ENCODE assay signal across 8 cellular contexts in the genomic region with DNA sequence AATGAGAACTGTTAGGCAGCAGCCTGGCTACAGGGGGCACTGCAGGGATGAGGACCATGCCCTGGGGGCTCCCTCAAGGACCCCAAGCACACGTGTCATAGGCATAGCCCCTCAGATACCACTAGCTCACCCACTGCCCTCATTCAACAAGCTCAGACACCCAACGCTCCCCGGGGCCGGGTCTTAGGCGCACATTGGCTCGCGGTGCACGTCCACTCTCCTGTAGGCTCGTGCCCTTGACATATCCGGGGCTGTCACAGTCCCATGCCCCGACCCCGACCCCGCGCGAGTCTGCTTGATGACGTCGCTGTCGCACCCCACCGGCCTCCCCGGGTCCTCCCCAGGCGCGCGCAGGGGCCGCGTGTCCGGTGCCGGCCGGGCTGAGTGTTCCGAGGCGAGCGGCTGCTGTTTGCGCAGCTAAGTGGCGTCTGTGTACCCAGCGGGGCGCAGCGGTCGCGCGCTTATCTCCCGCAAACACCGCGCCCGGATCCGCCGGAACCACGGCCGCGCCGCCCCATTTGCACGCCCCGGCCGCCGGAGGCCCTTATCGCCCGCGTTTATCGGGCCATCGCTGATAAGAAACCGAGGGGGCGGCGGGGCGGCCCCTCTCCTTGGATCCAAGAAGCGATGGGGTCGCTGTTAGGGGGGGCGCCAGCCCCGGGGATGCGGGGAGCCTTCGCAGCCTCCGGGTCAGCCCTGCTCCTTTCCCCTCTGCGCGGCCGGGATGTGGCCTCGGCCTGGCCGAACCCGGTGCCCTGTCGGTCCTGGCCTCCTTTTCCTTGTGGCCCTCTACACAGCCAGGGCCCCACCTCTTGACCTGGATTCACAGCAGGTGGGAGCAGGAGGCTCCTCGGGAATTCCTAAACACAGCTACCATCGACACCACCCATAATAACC. TPM values are rescaled to one million over a fixed set of nuclear protein-coding genes. Genes with fewer than 3 reads are reported as not detected.
A peak's percentile ranks its signal among the peaks of the same experiment; 100 is the strongest.
DNase-seq lines count a peak whose midpoint lies in the region; ATAC-seq lines count a peak whose summit lies in the region.

No MANE protein-coding gene starts in this region.

- intact Hi-C loops in activated T-helper 1 cell treated with anti-CD3 and anti-CD28 coated beads, Interleukin-12 subunit alpha, Interleukin-12 subunit beta, Interleukin-2, Interleukin-4 antibody, amounts not matched to agents 30 ng/mL and 10 ng/mL and 1 ng/mL, durations not matched to agents 14 hours and 24 hours and 36 hours (cut with micrococcal nuclease) = no loop called here

- no peak overlapping the region for H3K9ac ChIP-seq in iPS-18a (ENCODE audit: low read length)

- no peaks in the 10 kb centered on the region for H3K9me3 Mint-ChIP-seq in activated T-helper 17 cell treated with anti-CD3 and anti-CD28 coated beads, Interleukin-2, amount 50 U/mL, for 72 hours
- no peaks in the 10 kb centered on the region for H3K9me3 Mint-ChIP-seq in stimulated activated effector memory CD8-positive, alpha-beta T cell treated with anti-CD3 and anti-CD28 coated beads, Interleukin-12 subunit alpha, Interleukin-12 subunit beta, amount 100 ng/mL, for 72 hours
- no peaks in the 10 kb centered on the region for H3K9me3 Mint-ChIP-seq in activated T-helper 1 cell treated with anti-CD3 and anti-CD28 coated beads, Interleukin-12 subunit alpha, Interleukin-12 subunit beta, Interleukin-2, Interleukin-4 antibody, amounts not matched to agents 30 ng/mL and 10 ng/mL and 1 ng/mL, durations not matched to agents 14 hours and 24 hours and 36 hours

- peak; percentile 3 for ATAC-seq in activated T-helper 17 cell treated with anti-CD3 and anti-CD28 coated beads, Interleukin-2, amount 50 U/mL, for 72 hours (replicated peaks)
- ATAC-seq in stimulated activated effector memory CD8-positive, alpha-beta T cell treated with anti-CD3 and anti-CD28 coated beads, Interleukin-12 subunit alpha, Interleukin-12 subunit beta, amount 100 ng/mL, for 72 hours = peak; percentile 39
- ATAC-seq in GM19324 (IDR thresholded peaks at IDR 0.05; ENCODE audit: low FRiP score, unreplicated experiment) = no peak

- H3K27me3 Mint-ChIP-seq in activated T-helper 17 cell treated with anti-CD3 and anti-CD28 coated beads, Interleukin-2, amount 50 U/mL, for 72 hours = peaks cover 33% of the 10 kb centered on the region
- H3K27me3 Mint-ChIP-seq in activated T-helper 1 cell treated with anti-CD3 and anti-CD28 coated beads, Interleukin-12 subunit alpha, Interleukin-12 subunit beta, Interleukin-2, Interleukin-4 antibody, amounts not matched to agents 30 ng/mL and 10 ng/mL and 1 ng/mL, durations not matched to agents 14 hours and 24 hours and 36 hours (ENCODE audit: insufficient read depth) = peaks cover 76% of the 10 kb centered on the region

- H3K4me1 ChIP-seq in iPS-18a (ENCODE audit: control insufficient read depth, low read depth, low read length) = peaks cover 3% of the 10 kb centered on the region

- peak overlapping the region; percentile 66 for H3K4me3 ChIP-seq in iPS-18a (ENCODE audit: low read length)

- no peaks in the 10 kb centered on the region for H3K36me3 ChIP-seq in iPS-18a (ENCODE audit: control insufficient read depth, low read depth, low read length)

- no peak overlapping the region for H3K27ac ChIP-seq in iPS-18a (ENCODE audit: low read length)

- no peaks in the 10 kb centered on the region for H3K9me3 ChIP-seq in iPS-18a (ENCODE audit: control insufficient read depth, low read depth, low read length)

- no peaks in the 10 kb centered on the region for H3K36me3 Mint-ChIP-seq in activated T-helper 17 cell treated with anti-CD3 and anti-CD28 coated beads, Interleukin-2, amount 50 U/mL, for 72 hours (ENCODE audit: low read depth)
- H3K36me3 Mint-ChIP-seq in stimulated activated effector memory CD8-positive, alpha-beta T cell treated with anti-CD3 and anti-CD28 coated beads, Interleukin-12 subunit alpha, Interleukin-12 subunit beta, amount 100 ng/mL, for 72 hours = no peaks in the 10 kb centered on the region
- no peaks in the 10 kb centered on the region for H3K36me3 Mint-ChIP-seq in activated T-helper 1 cell treated with anti-CD3 and anti-CD28 coated beads, Interleukin-12 subunit alpha, Interleukin-12 subunit beta, Interleukin-2, Interleukin-4 antibody, amounts not matched to agents 30 ng/mL and 10 ng/mL and 1 ng/mL, durations not matched to agents 14 hours and 24 hours and 36 hours (ENCODE audit: low read depth)

- no peaks in the 10 kb centered on the region for H3K4me1 Mint-ChIP-seq in activated T-helper 17 cell treated with anti-CD3 and anti-CD28 coated beads, Interleukin-2, amount 50 U/mL, for 72 hours
- peaks cover 4% of the 10 kb centered on the region for H3K4me1 Mint-ChIP-seq in stimulated activated effector memory CD8-positive, alpha-beta T cell treated with anti-CD3 and anti-CD28 coated beads, Interleukin-12 subunit alpha, Interleukin-12 subunit beta, amount 100 ng/mL, for 72 hours
- no peaks in the 10 kb centered on the region for H3K4me1 Mint-ChIP-seq in activated T-helper 1 cell treated with anti-CD3 and anti-CD28 coated beads, Interleukin-12 subunit alpha, Interleukin-12 subunit beta, Interleukin-2, Interleukin-4 antibody, amounts not matched to agents 30 ng/mL and 10 ng/mL and 1 ng/mL, durations not matched to agents 14 hours and 24 hours and 36 hours (ENCODE audit: low read depth)

- H3K27ac Mint-ChIP-seq in activated T-helper 17 cell treated with anti-CD3 and anti-CD28 coated beads, Interleukin-2, amount 50 U/mL, for 72 hours = no peak overlapping the region
- no peak overlapping the region for H3K27ac Mint-ChIP-seq in stimulated activated effector memory CD8-positive, alpha-beta T cell treated with anti-CD3 and anti-CD28 coated beads, Interleukin-12 subunit alpha, Interleukin-12 subunit beta, amount 100 ng/mL, for 72 hours
- no peak overlapping the region for H3K27ac Mint-ChIP-seq in activated T-helper 1 cell treated with anti-CD3 and anti-CD28 coated beads, Interleukin-12 subunit alpha, Interleukin-12 subunit beta, Interleukin-2, Interleukin-4 antibody, amounts not matched to agents 30 ng/mL and 10 ng/mL and 1 ng/mL, durations not matched to agents 14 hours and 24 hours and 36 hours

- H3K4me3 Mint-ChIP-seq in activated T-helper 17 cell treated with anti-CD3 and anti-CD28 coated beads, Interleukin-2, amount 50 U/mL, for 72 hours = no peak overlapping the region
- peak overlapping the region; percentile 39 for H3K4me3 Mint-ChIP-seq in stimulated activated effector memory CD8-positive, alpha-beta T cell treated with anti-CD3 and anti-CD28 coated beads, Interleukin-12 subunit alpha, Interleukin-12 subunit beta, amount 100 ng/mL, for 72 hours
- no peak overlapping the region for H3K4me3 Mint-ChIP-seq in activated T-helper 1 cell treated with anti-CD3 and anti-CD28 coated beads, Interleukin-12 subunit alpha, Interleukin-12 subunit beta, Interleukin-2, Interleukin-4 antibody, amounts not matched to agents 30 ng/mL and 10 ng/mL and 1 ng/mL, durations not matched to agents 14 hours and 24 hours and 36 hours

- DNase-seq in NCI-H2196 (lab: John Stamatoyannopoulos, UW; ENCODE audit: unreplicated experiment) (peak; percentile 44), NCI-H2196 treated with DMSO at 0.1 percent for 48 hours (lab: John Stamatoyannopoulos, UW; ENCODE audit: unreplicated experiment) (no peak), NOMO-1 treated with DMSO at 0.1 percent for 48 hours (lab: John Stamatoyannopoulos, UW; ENCODE audit: unreplicated experiment) (no peak)
- no peak for DNase-seq in stimulated activated effector memory CD8-positive, alpha-beta T cell treated with anti-CD3 and anti-CD28 coated beads, Interleukin-12 subunit alpha, Interleukin-12 subunit beta, amount 100 ng/mL, for 72 hours (ENCODE audit: low spot score in 2 of 2)
- DNase-seq in activated T-helper 1 cell treated with anti-CD3 and anti-CD28 coated beads, Interleukin-12 subunit alpha, Interleukin-12 subunit beta, Interleukin-2, Interleukin-4 antibody, amounts not matched to agents 30 ng/mL and 10 ng/mL and 1 ng/mL, durations not matched to agents 14 hours and 24 hours and 36 hours (ENCODE audit: low spot score) = no peak

- H3K27me3 ChIP-seq in iPS-18a (ENCODE audit: control insufficient read depth, insufficient read depth, low read length) = peaks cover 33% of the 10 kb centered on the region

RNA-seq across cellular contexts. Expression of a gene that starts 20.7 kb away (rescaled TPM):
- total RNA-seq in activated T-helper 17 cell treated with anti-CD3 and anti-CD28 coated beads, Interleukin-2, amount 50 U/mL, for 72 hours = 1 to 10 TPM in 1 of 2 donors, under 1 TPM in 1; 0.48 to 4.8 TPM
- 0.39 and 0.60 TPM in 2 replicates for total RNA-seq in activated T-helper 1 cell treated with anti-CD3 and anti-CD28 coated beads, Interleukin-12 subunit alpha, Interleukin-12 subunit beta, Interleukin-2, Interleukin-4 antibody, amounts not matched to agents 30 ng/mL and 10 ng/mL and 1 ng/mL, durations not matched to agents 14 hours and 24 hours and 36 hours

RNA-seq across cellular contexts. Expression of a gene that starts 30.0 kb away (rescaled TPM):
- not detected for total RNA-seq in activated T-helper 17 cell treated with anti-CD3 and anti-CD28 coated beads, Interleukin-2, amount 50 U/mL, for 72 hours
- total RNA-seq in activated T-helper 1 cell treated with anti-CD3 and anti-CD28 coated beads, Interleukin-12 subunit alpha, Interleukin-12 subunit beta, Interleukin-2, Interleukin-4 antibody, amounts not matched to agents 30 ng/mL and 10 ng/mL and 1 ng/mL, durations not matched to agents 14 hours and 24 hours and 36 hours = 0.36 TPM in 1 of 2 replicates, not detected in the other

RNA-seq across cellular contexts. Expression of a gene that starts 31.0 kb away (rescaled TPM):
- 10 to 100 TPM; 33.0 to 35.1 TPM for total RNA-seq in activated T-helper 17 cell treated with anti-CD3 and anti-CD28 coated beads, Interleukin-2, amount 50 U/mL, for 72 hours
- 31.6 and 32.8 TPM in 2 replicates for total RNA-seq in activated T-helper 1 cell treated with anti-CD3 and anti-CD28 coated beads, Interleukin-12 subunit alpha, Interleukin-12 subunit beta, Interleukin-2, Interleukin-4 antibody, amounts not matched to agents 30 ng/mL and 10 ng/mL and 1 ng/mL, durations not matched to agents 14 hours and 24 hours and 36 hours

RNA-seq across cellular contexts. Expression of a gene that starts 41.5 kb away (rescaled TPM):
- total RNA-seq in activated T-helper 17 cell treated with anti-CD3 and anti-CD28 coated beads, Interleukin-2, amount 50 U/mL, for 72 hours = 1 to 10 TPM in 1 of 2 donors, under 1 TPM in 1; 0.90 to 1.9 TPM
- not detected in 2 replicates for total RNA-seq in activated T-helper 1 cell treated with anti-CD3 and anti-CD28 coated beads, Interleukin-12 subunit alpha, Interleukin-12 subunit beta, Interleukin-2, Interleukin-4 antibody, amounts not matched to agents 30 ng/mL and 10 ng/mL and 1 ng/mL, durations not matched to agents 14 hours and 24 hours and 36 hours
